Comparison of ENCODE assay signal across 1 cellular context in genomic region chr1:28259252-28259934, GRCh38.
A peak's percentile ranks its signal among the peaks of the same experiment; 100 is the strongest.
TF ChIP-seq lines count a peak whose summit lies in the region.

Gene SESN2 (plus strand): TSS chr1:28259518. CDS start chr1:28259848, 330 bp downstream.

TF ChIP-seq in H1, 55 proteins besides CTCF, POLR2A, EP300 and RAD21:
- TF ChIP-seq KDM5A (IDR thresholded peaks at IDR 0.05; ENCODE audit: low read length): no peak
- TF ChIP-seq USF2 (IDR thresholded peaks at IDR 0.05; ENCODE audit: low read length): no peak
- TF ChIP-seq CHD2 (IDR thresholded peaks at IDR 0.05; ENCODE audit: low read length): no peak
- TF ChIP-seq BACH1 (IDR thresholded peaks at IDR 0.05; ENCODE audit: low read length): no peak
- no peak for TF ChIP-seq CBX8 (IDR thresholded peaks at IDR 0.05; ENCODE audit: borderline replicate concordance, low read depth, low read length)
- TF ChIP-seq KDM4A (IDR thresholded peaks at IDR 0.05; ENCODE audit: low read depth, low read length, severe bottlenecking): no peak
- peak; percentile 92 for TF ChIP-seq TBP (IDR thresholded peaks at IDR 0.05; ENCODE audit: low read depth, low read length)
- no peak for TF ChIP-seq BRCA1 (IDR thresholded peaks at IDR 0.05; ENCODE audit: low read depth, low read length)
- no peak for TF ChIP-seq MAFK (IDR thresholded peaks at IDR 0.05; ENCODE audit: low read depth, low read length)
- peak; percentile 9; the same call in 1 of the 2 replicates for TF ChIP-seq CREB1 (IDR thresholded peaks at IDR 0.05)
- TF ChIP-seq KDM1A (IDR thresholded peaks at IDR 0.05; ENCODE audit: borderline replicate concordance, low read length): no peak
- no peak for TF ChIP-seq CTBP2 (IDR thresholded peaks at IDR 0.05; ENCODE audit: borderline replicate concordance, insufficient read depth, insufficient read length, low read length)
- no peak for TF ChIP-seq CBX5 (IDR thresholded peaks at IDR 0.05; ENCODE audit: low read depth, low read length)
- peak; percentile 46 to 72; a peak in 1 of 4 replicates for TF ChIP-seq SIN3A (conservative IDR thresholded peaks at IDR 0.05 in 1 of 2, IDR thresholded peaks at IDR 0.05 in 1 of 2; ENCODE audit: low read depth in 1 of 2, low read length in 2 of 2)
- no peak for TF ChIP-seq SP4 (IDR thresholded peaks at IDR 0.05; ENCODE audit: low read length)
- TF ChIP-seq ATF2 (IDR thresholded peaks at IDR 0.05; ENCODE audit: low read length): no peak
- TF ChIP-seq SP2 (IDR thresholded peaks at IDR 0.05; ENCODE audit: low read length): no peak
- no peak for TF ChIP-seq NANOG (IDR thresholded peaks at IDR 0.05; ENCODE audit: insufficient read depth, low read depth, low read length, poor library complexity, severe bottlenecking)
- TF ChIP-seq HDAC2 (IDR thresholded peaks at IDR 0.05; ENCODE audit: borderline replicate concordance in 1 of 2, low read depth in 2 of 2, low read length in 2 of 2): peak in 1 of 2 experiments; percentile 46; a peak in 1 of 4 replicates
- TF ChIP-seq TEAD4 (IDR thresholded peaks at IDR 0.05; ENCODE audit: low read depth, low read length): no peak
- no peak for TF ChIP-seq TCF12 (IDR thresholded peaks at IDR 0.05; ENCODE audit: low read depth, low read length)
- peak; percentile 87 for TF ChIP-seq PHF8 (conservative IDR thresholded peaks at IDR 0.05; ENCODE audit: low read depth, low read length)
- no peak for TF ChIP-seq GABPA (IDR thresholded peaks at IDR 0.05; ENCODE audit: borderline replicate concordance, insufficient read depth, low read length)
- TF ChIP-seq SIX5 (IDR thresholded peaks at IDR 0.05; ENCODE audit: low read depth, low read length): peak; percentile 59
- TF ChIP-seq CEBPB (IDR thresholded peaks at IDR 0.05; ENCODE audit: low read depth, low read length): peak; percentile 88
- TF ChIP-seq SAP30 (IDR thresholded peaks at IDR 0.05; ENCODE audit: insufficient read depth, insufficient replicate concordance, low read length): no peak
- peak; percentile 95 for TF ChIP-seq TAF1 (IDR thresholded peaks at IDR 0.05; ENCODE audit: low read depth, low read length)
- no peak for TF ChIP-seq YY1 (IDR thresholded peaks at IDR 0.05; ENCODE audit: low read depth, low read length)
- TF ChIP-seq JUN (IDR thresholded peaks at IDR 0.05; ENCODE audit: low read depth, low read length): no peak
- TF ChIP-seq ATF3 (IDR thresholded peaks at IDR 0.05; ENCODE audit: insufficient read depth, low read depth, low read length): no peak
- no peak for TF ChIP-seq CHD1 (IDR thresholded peaks at IDR 0.05; ENCODE audit: low read depth, low read length)
- TF ChIP-seq POU5F1 (IDR thresholded peaks at IDR 0.05; ENCODE audit: low read depth, low read length): no peak
- no peak for TF ChIP-seq EGR1 (IDR thresholded peaks at IDR 0.05; ENCODE audit: borderline replicate concordance, low read depth, low read length)
- TF ChIP-seq RBBP5 (IDR thresholded peaks at IDR 0.05; ENCODE audit: borderline replicate concordance, low read depth, low read length): no peak
- TF ChIP-seq EZH2 (IDR thresholded peaks at IDR 0.05; ENCODE audit: low read depth, low read length, severe bottlenecking): no peak
- TF ChIP-seq E2F6 (IDR thresholded peaks at IDR 0.05): no peak
- TF ChIP-seq SIRT6 (IDR thresholded peaks at IDR 0.05; ENCODE audit: low read length): no peak
- TF ChIP-seq BCL11A (IDR thresholded peaks at IDR 0.05; ENCODE audit: low read depth in 2 of 2, low read length in 2 of 2): no peak
- peak; percentile 47; the same call in 1 of the 2 replicates for TF ChIP-seq RFX5 (IDR thresholded peaks at IDR 0.05; ENCODE audit: borderline replicate concordance, low read depth, low read length)
- TF ChIP-seq JUND (IDR thresholded peaks at IDR 0.05; ENCODE audit: low read length): no peak
- no peak for TF ChIP-seq NRF1 (IDR thresholded peaks at IDR 0.05; ENCODE audit: low read depth, low read length)
- peak; percentile 77 for TF ChIP-seq ASH2L (IDR thresholded peaks at IDR 0.05; ENCODE audit: low read length)
- peak; percentile 80 for TF ChIP-seq POLR2AphosphoS5 (IDR thresholded peaks at IDR 0.05; ENCODE audit: low read depth, low read length)
- no peak for TF ChIP-seq HDAC6 (IDR thresholded peaks at IDR 0.05; ENCODE audit: low read depth, low read length)
- TF ChIP-seq SUZ12 (IDR thresholded peaks at IDR 0.05; ENCODE audit: low read length): no peak
- no peak for TF ChIP-seq FOSL1 (IDR thresholded peaks at IDR 0.05; ENCODE audit: insufficient read depth, low read depth, low read length)
- no peak for TF ChIP-seq GTF2F1 (IDR thresholded peaks at IDR 0.05; ENCODE audit: borderline replicate concordance, low read depth, low read length)
- no peak for TF ChIP-seq CHD7 (IDR thresholded peaks at IDR 0.05; ENCODE audit: insufficient replicate concordance, low read length)
- TF ChIP-seq TAF7 (optimal IDR thresholded peaks at IDR 0.05; ENCODE audit: borderline replicate concordance, low read depth, low read length): peak; percentile 93
- peak; percentile 84 for TF ChIP-seq SP1 (IDR thresholded peaks at IDR 0.05; ENCODE audit: low read depth, low read length)
- TF ChIP-seq RNF2 (IDR thresholded peaks at IDR 0.05; ENCODE audit: borderline replicate concordance, low read depth, low read length, missing control alignments, poor library complexity, severe bottlenecking): no peak
- TF ChIP-seq SRF (IDR thresholded peaks at IDR 0.05; ENCODE audit: low read depth, low read length): no peak
- TF ChIP-seq RXRA (IDR thresholded peaks at IDR 0.05; ENCODE audit: insufficient read depth, low read depth, low read length): no peak
- no peak for TF ChIP-seq ZNF274 (IDR thresholded peaks at IDR 0.05; ENCODE audit: borderline replicate concordance, extremely low read depth, low read length)
- no peak for TF ChIP-seq MAX (IDR thresholded peaks at IDR 0.05)
